ENCODE assay signal across 1 cellular context in genomic region chr5:108748354-108749129, GRCh38.
TF ChIP-seq lines count a peak whose summit lies in the region.

No MANE protein-coding gene starts in this region.

TF ChIP-seq in SK-N-SH, 30 proteins besides CTCF, POLR2A, EP300 and RAD21 (continued from another document):
- TF ChIP-seq NRF1 (IDR thresholded peaks at IDR 0.05; ENCODE audit: low read depth, low read length) = peak; percentile 55
- peak; percentile 18; the same call in 1 of the 2 replicates for TF ChIP-seq NFIC (IDR thresholded peaks at IDR 0.05; ENCODE audit: borderline replicate concordance)
- 0 out of 2 replicates have a peak, but pooled peaks have one; percentile 6 for TF ChIP-seq SIN3A (IDR thresholded peaks at IDR 0.05; ENCODE audit: borderline replicate concordance, low read depth, low read length)
- TF ChIP-seq GATA2 (CRISPR knock-in tag; IDR thresholded peaks at IDR 0.05) = peak; percentile 36; the same call in 1 of the 2 replicates
- 0 out of 2 replicates have a peak, but pooled peaks have one; percentile 43 for TF ChIP-seq MAX (IDR thresholded peaks at IDR 0.05; ENCODE audit: low read depth)
